17 cellular contexts compared by ENCODE assay signal in the genomic region with DNA sequence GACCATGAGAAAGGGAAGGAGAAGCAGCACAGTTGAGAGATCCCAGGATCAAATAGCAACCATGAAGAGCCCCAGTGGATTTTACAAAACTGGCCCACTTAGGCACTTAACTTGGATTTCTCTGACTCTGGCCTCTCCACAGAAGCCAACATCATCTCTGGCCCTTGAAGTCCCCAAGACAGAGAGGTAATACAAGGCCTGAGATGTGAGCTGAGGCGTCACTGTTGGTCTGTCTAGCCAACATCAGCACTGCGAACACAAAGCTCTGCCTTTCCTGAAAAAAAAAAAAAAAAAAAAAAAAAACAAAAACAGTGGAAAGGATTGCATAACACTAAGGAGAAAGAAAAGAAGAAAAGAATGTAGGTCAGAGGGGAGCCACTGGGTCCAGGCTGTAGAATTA.
"Had no signal": no experiment of that assay in that cellular context is flagged by ENCODE, and none has a peak within 500 bp of the region (broad histone marks: within the 10 kb centered on the region; RNA-seq: fewer than 3 reads in every experiment).

No MANE protein-coding gene starts in this region.

- DNase-seq: effector memory CD8-positive, alpha-beta T cell; glutamatergic neuron; immature natural killer cell; naive thymus-derived CD4-positive, alpha-beta T cell; nephron progenitor cell; sigmoid colon; small intestine; stimulated activated CD4-positive, alpha-beta T cell treated with anti-CD3 and anti-CD28 coated beads, Interleukin-12 subunit alpha, Interleukin-12 subunit beta, amount 100 ng/mL, for 4 hours; stimulated activated naive CD4-positive, alpha-beta T cell treated with Interleukin-2 at 50 U/mL for 16 hours; upper lobe of left lung; uterus had no signal

- H3K27ac ChIP-seq: epithelial cell of prostate, esophagus muscularis mucosa, gastroesophageal sphincter, parathyroid adenoma, prostate gland, sigmoid colon, upper lobe of left lung, uterus had no signal

- H3K9ac ChIP-seq: parathyroid adenoma had no signal

- H3K4me3 ChIP-seq: esophagus muscularis mucosa, gastroesophageal sphincter, prostate gland, sigmoid colon, thyroid gland, upper lobe of left lung, uterus had no signal

- H3K9me3 ChIP-seq: esophagus muscularis mucosa, gastroesophageal sphincter, prostate gland, sigmoid colon, thyroid gland, upper lobe of left lung, uterus had no signal

- H3K4me1 ChIP-seq: gastroesophageal sphincter, prostate gland, sigmoid colon, upper lobe of left lung, uterus had no signal

- H3K27me3 ChIP-seq: esophagus muscularis mucosa, gastroesophageal sphincter, sigmoid colon, thyroid gland, upper lobe of left lung, uterus had no signal

- ATAC-seq: effector memory CD8-positive, alpha-beta T cell; gastroesophageal sphincter; naive thymus-derived CD4-positive, alpha-beta T cell had no signal

- H3K36me3 ChIP-seq: esophagus muscularis mucosa, gastroesophageal sphincter, prostate gland, sigmoid colon, thyroid gland, upper lobe of left lung, uterus had no signal
